In genomic region chr1:234960722-234961467, GRCh38 we compare ENCODE assay signal across 8 cellular contexts.
DNase-seq lines count a peak whose midpoint lies in the region; ATAC-seq and TF ChIP-seq lines count a peak whose summit lies in the region.

No MANE protein-coding gene starts in this region.

- H3K9me3 ChIP-seq in BLaER1 treated with 17β-estradiol and CSF1 and Interleukin-3, amounts not matched to agents 10 nM and 100 nM (replicated peaks in 1 of 11) = no peaks in the 10 kb centered on the region

- H3K27me3 ChIP-seq in BLaER1 treated with 17β-estradiol and CSF1 and Interleukin-3, amounts not matched to agents 10 nM and 100 nM = no peaks in the 10 kb centered on the region; a peak in 1 of 22 replicates
- no peaks in the 10 kb centered on the region for H3K27me3 ChIP-seq in brain microvascular endothelial cell (replicated peaks)

- no peaks in the 10 kb centered on the region for H3K27me3 Mint-ChIP-seq in naive B cell

- no peaks in the 10 kb centered on the region for H3K36me3 Mint-ChIP-seq in naive B cell

- peaks cover 56 to 76% (median 62%) of the 10 kb centered on the region in 3 donors for H3K4me1 Mint-ChIP-seq in naive B cell

- no peak for TF ChIP-seq CTCF in brain microvascular endothelial cell (IDR thresholded peaks at IDR 0.05; ENCODE audit: low read depth, low read length, missing control alignments)

- H3K27ac Mint-ChIP-seq in naive B cell = peak overlapping the region; percentile 45 to 99 (median 74)

- H4K20me1 ChIP-seq in BLaER1 treated with 17β-estradiol and CSF1 and Interleukin-3, amounts not matched to agents 10 nM and 100 nM = no peaks in the 10 kb centered on the region

- DNase-seq in LoVo (ENCODE audit: low spot score) = peak; percentile 75
- DNase-seq in brain microvascular endothelial cell = no peak
- DNase-seq in naive B cell = no peak
- no peak for DNase-seq in foreskin melanocyte
- DNase-seq in activated gamma-delta T cell treated with Interleukin-2 at 50 U/mL for 16 hours = no peak

- peak overlapping the region in 8 of 10 experiments; percentile 22 to 63 (median 48); a peak in 13 of 20 replicates for H3K4me3 ChIP-seq in BLaER1 treated with 17β-estradiol and CSF1 and Interleukin-3, amounts not matched to agents 10 nM and 100 nM
- no peak overlapping the region for H3K4me3 ChIP-seq in brain microvascular endothelial cell (ENCODE audit: low read depth, low read length)

- peak overlapping the region; percentile 81 to 94 (median 89); a peak in 21 of 22 replicates for H3K9ac ChIP-seq in BLaER1 treated with 17β-estradiol and CSF1 and Interleukin-3, amounts not matched to agents 10 nM and 100 nM

- in situ Hi-C loops in brain microvascular endothelial cell (cut with HindIII; ENCODE audit: low pct_ligation_motif_present, low sequenced_read_pairs) = loop anchor here (25.0 kb wide), 2 partner anchors 224 to 349 kb away; partner anchors contain the start of gene IRF2BP2

- H3K4me2 ChIP-seq in BLaER1 treated with 17β-estradiol and CSF1 and Interleukin-3, amounts not matched to agents 10 nM and 100 nM = peak overlapping the region; percentile 85 to 99 (median 95)

- H3K36me3 ChIP-seq in BLaER1 treated with 17β-estradiol and CSF1 and Interleukin-3, amounts not matched to agents 10 nM and 100 nM = no peaks in the 10 kb centered on the region
- no peaks in the 10 kb centered on the region for H3K36me3 ChIP-seq in brain microvascular endothelial cell (replicated peaks)

- peaks cover 92 to 98% (median 95%) of the 10 kb centered on the region in 10 experiments for H3K4me1 ChIP-seq in BLaER1 treated with 17β-estradiol and CSF1 and Interleukin-3, amounts not matched to agents 10 nM and 100 nM

- H3K4me3 Mint-ChIP-seq in naive B cell = peak overlapping the region in 6 of 8 donors; percentile 0 to 73 (median 56)

- H3K27ac ChIP-seq in BLaER1 treated with 17β-estradiol and CSF1 and Interleukin-3, amounts not matched to agents 10 nM and 100 nM = peak overlapping the region; percentile 76 to 100 (median 97)
- peak overlapping the region; percentile 100 for H3K27ac ChIP-seq in brain microvascular endothelial cell

- H3K9me3 Mint-ChIP-seq in naive B cell = peaks cover 0 to 8% (median 0%) of the 10 kb centered on the region in 7 donors

- no peak for ATAC-seq in naive B cell (ENCODE audit: low read depth in 2 of 2)
- ATAC-seq in GM18858 (IDR thresholded peaks at IDR 0.05; ENCODE audit: unreplicated experiment) = no peak
- no peak for ATAC-seq in GM18867 (IDR thresholded peaks at IDR 0.05; ENCODE audit: unreplicated experiment)
